22 cellular contexts compared by ENCODE assay signal in the genomic region with DNA sequence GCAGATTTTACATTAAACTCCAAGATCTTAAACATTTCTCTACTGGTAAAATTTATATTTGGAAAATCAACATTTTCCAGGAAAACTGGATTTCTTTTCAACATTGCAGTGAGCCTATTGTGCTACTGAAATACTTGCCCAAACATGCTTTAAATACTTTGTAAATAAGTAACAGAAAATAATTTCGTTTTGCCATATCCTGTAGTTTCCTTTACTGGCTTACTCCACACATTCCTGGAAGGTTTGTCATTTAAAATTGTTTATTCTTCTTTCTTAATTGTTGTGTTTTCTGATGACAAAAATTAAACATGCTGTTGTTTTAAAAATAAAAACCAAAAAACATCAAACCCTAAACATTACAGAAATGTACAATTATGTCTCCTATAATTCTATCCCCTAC. TPM values are rescaled to one million over a fixed set of nuclear protein-coding genes. Genes with fewer than 3 reads are reported as not detected.
DNase-seq lines count a peak whose midpoint lies in the region; ATAC-seq, FAIRE-seq and TF ChIP-seq lines count a peak whose summit lies in the region.
"Had no signal": no experiment of that assay in that cellular context is flagged by ENCODE, and none has a peak within 500 bp of the region (broad histone marks: within the 10 kb centered on the region; RNA-seq: fewer than 3 reads in every experiment).

No MANE protein-coding gene starts in this region.

- intact Hi-C loops in PC-3 (cut with micrococcal nuclease): loop anchor here (2.0 kb wide), 1 partner anchor 95 kb away; no protein-coding TSS in a partner anchor

- no peak overlapping the region for H3K27ac Mint-ChIP-seq in activated CD4-positive, alpha-beta T cell treated with anti-CD3 and anti-CD28 coated beads, Interleukin-2, amount 10 ng/mL, durations not matched to agents 7 days and 5 days

- DNase-seq in AG10803 (ENCODE audit: low read depth) (peak; percentile 75), PC-3 (peak; percentile 51), dedifferentiated amniotic fluid mesenchymal stem cell (ENCODE audit: extremely low spot score) (peak; percentile 49), NCI-H82 treated with DMSO at 0.1 percent for 48 hours (lab: John Stamatoyannopoulos, UW; ENCODE audit: unreplicated experiment) (no peak), NCI-H345 (lab: John Stamatoyannopoulos, UW) (no peak)
- no peak for DNase-seq in activated CD4-positive, alpha-beta T cell treated with anti-CD3 and anti-CD28 coated beads, Interleukin-2, amount 10 ng/mL, durations not matched to agents 7 days and 5 days
- DNase-seq: activated effector memory CD4-positive, alpha-beta T cell treated with Interleukin-2 at 50 U/mL for 16 hours; amniotic stem cell; Caco-2; colonic mucosa; erythroblast; GDM1; H7; hypothalamus; NCI-H2029; NCI-H524 treated with DMSO at 0.1 percent for 48 hours; stimulated activated CD4-positive, alpha-beta T cell treated with anti-CD3 and anti-CD28 coated beads, Interleukin-4, amount 100 ng/mL, for 24 hours; stimulated activated CD8-positive, alpha-beta memory T cell treated with anti-CD3 and anti-CD28 coated beads, Interleukin-4, amount 100 ng/mL, for 48 hours; WERI-Rb-1 had no signal

- H3K9me2 ChIP-seq in PC-3 (replicated peaks; ENCODE audit: low read length): no peaks in the 10 kb centered on the region

- H3F3A ChIP-seq in PC-3 (ENCODE audit: low read length, unreplicated experiment): no peaks in the 10 kb centered on the region

- ATAC-seq in PC-3 (peak; percentile 78), HG02759 (IDR thresholded peaks at IDR 0.05; ENCODE audit: unreplicated experiment) (no peak)
- ATAC-seq: sciatic nerve had no signal

- H4K20me1 ChIP-seq in PC-3 (ENCODE audit: low read length): no peaks in the 10 kb centered on the region

- H3K79me2 ChIP-seq in PC-3 (ENCODE audit: low read length): no peaks in the 10 kb centered on the region

- peak overlapping the region; percentile 10; the same call in 1 of the 2 replicates for H3K4me2 ChIP-seq in PC-3 (ENCODE audit: low read length)

- H3K27me3 Mint-ChIP-seq in activated CD4-positive, alpha-beta T cell treated with anti-CD3 and anti-CD28 coated beads, Interleukin-2, amount 10 ng/mL, durations not matched to agents 7 days and 5 days: no peaks in the 10 kb centered on the region

- no peaks in the 10 kb centered on the region for H3K9me3 ChIP-seq in PC-3 (ENCODE audit: low read length)
- H3K9me3 ChIP-seq: Caco-2, colonic mucosa had no signal

- POLR2A ChIA-PET in PC-3 (lab: Charles Lee; ENCODE audit: unreplicated experiment): no interaction called here
- POLR2A ChIA-PET in activated CD4-positive, alpha-beta T cell treated with anti-CD3 and anti-CD28 coated beads, Interleukin-2, amount 10 ng/mL, durations not matched to agents 7 days and 5 days (lab: Charles Lee): no interaction called here

- no peak overlapping the region for H3K4me3 Mint-ChIP-seq in activated CD4-positive, alpha-beta T cell treated with anti-CD3 and anti-CD28 coated beads, Interleukin-2, amount 10 ng/mL, durations not matched to agents 7 days and 5 days

- H3K4me1 Mint-ChIP-seq in activated CD4-positive, alpha-beta T cell treated with anti-CD3 and anti-CD28 coated beads, Interleukin-2, amount 10 ng/mL, durations not matched to agents 7 days and 5 days: no peaks in the 10 kb centered on the region

- CTCF ChIA-PET in PC-3 (lab: Charles Lee): no interaction called here
- CTCF ChIA-PET in activated CD4-positive, alpha-beta T cell treated with anti-CD3 and anti-CD28 coated beads, Interleukin-2, amount 10 ng/mL, durations not matched to agents 7 days and 5 days (lab: Charles Lee): no interaction called here

- H3K4me1 ChIP-seq in PC-3 (ENCODE audit: insufficient read depth, low read length): peaks cover 13% of the 10 kb centered on the region
- H3K4me1 ChIP-seq: Caco-2, colonic mucosa had no signal

- peaks cover 5% of the 10 kb centered on the region for H3K36me3 Mint-ChIP-seq in activated CD4-positive, alpha-beta T cell treated with anti-CD3 and anti-CD28 coated beads, Interleukin-2, amount 10 ng/mL, durations not matched to agents 7 days and 5 days (ENCODE audit: low read depth)

- H3K27me3 ChIP-seq in PC-3 (ENCODE audit: low read length): no peaks in the 10 kb centered on the region
- H3K27me3 ChIP-seq: colonic mucosa had no signal

- no peak overlapping the region for H3K9ac ChIP-seq in PC-3 (ENCODE audit: low read length)

- H3K36me3 ChIP-seq in PC-3 (ENCODE audit: low read depth, low read length): no peaks in the 10 kb centered on the region
- H3K36me3 ChIP-seq: colonic mucosa had no signal

- peak; percentile 94 for FAIRE-seq in islet of Langerhans (lab: Jason Lieb, UNC)

- TF ChIP-seq CTCF in AG10803 (conservative IDR thresholded peaks at IDR 0.05; ENCODE audit: low read length): no peak
- no peak for TF ChIP-seq CTCF in PC-3 (conservative IDR thresholded peaks at IDR 0.05; ENCODE audit: low read depth, low read length)

- no TSS peak for BruUV-seq in PC-3 (replicated peaks; lab: Mats Ljungman, UMichigan)

- H2AFZ ChIP-seq in PC-3 (ENCODE audit: low read length): no peak overlapping the region

- no peak overlapping the region for H3K4me3 ChIP-seq in AG10803 (ENCODE audit: low read length)
- H3K4me3 ChIP-seq in PC-3 (ENCODE audit: low read length): no peak overlapping the region
- H3K4me3 ChIP-seq: colonic mucosa had no signal

- no peaks in the 10 kb centered on the region for H3K9me3 Mint-ChIP-seq in activated CD4-positive, alpha-beta T cell treated with anti-CD3 and anti-CD28 coated beads, Interleukin-2, amount 10 ng/mL, durations not matched to agents 7 days and 5 days

- H3K27ac ChIP-seq in PC-3 (ENCODE audit: low read length): no peak overlapping the region; the same call in 1 of the 2 replicates
- H3K27ac ChIP-seq: colonic mucosa, WERI-Rb-1 had no signal

RNA-seq across cellular contexts. Expression of a gene that starts 22.0 kb away (rescaled TPM):
- 4.7 and 5.8 TPM in 2 replicates for total RNA-seq in PC-3 (2014; rRNA removed)
- total RNA-seq in activated CD4-positive, alpha-beta T cell treated with anti-CD3 and anti-CD28 coated beads, Interleukin-2, amount 10 ng/mL, durations not matched to agents 7 days and 5 days: 10 to 100 TPM; 11.8 to 13.0 TPM

RNA-seq across cellular contexts. Expression of a gene that starts 22.5 kb away (rescaled TPM):
- total RNA-seq in PC-3 (2014; rRNA removed): 66.6 and 78.7 TPM in 2 replicates
- 10 to 100 TPM; 37.8 to 38.0 TPM for total RNA-seq in activated CD4-positive, alpha-beta T cell treated with anti-CD3 and anti-CD28 coated beads, Interleukin-2, amount 10 ng/mL, durations not matched to agents 7 days and 5 days

RNA-seq across cellular contexts. Expression of a gene that starts 40.5 kb away (rescaled TPM):
- not detected in 2 replicates for total RNA-seq in PC-3 (2014; rRNA removed)
- under 1 TPM in 1 of 2 experiments, not detected in 1; 0.10 TPM for total RNA-seq in activated CD4-positive, alpha-beta T cell treated with anti-CD3 and anti-CD28 coated beads, Interleukin-2, amount 10 ng/mL, durations not matched to agents 7 days and 5 days
- total RNA-seq: Caco-2, H7 had no signal

Comparison
In these comparisons a context has a peak if more than half of its experiments do, and no peak if none do; other contexts are left out.
1. DNase-seq: peak in AG10803 (single experiment), PC-3 (single experiment) and dedifferentiated amniotic fluid mesenchymal stem cell (single experiment); none in activated CD4-positive, alpha-beta T cell treated with anti-CD3 and anti-CD28 coated beads, Interleukin-2, amount 10 ng/mL, durations not matched to agents 7 days and 5 days (single experiment), NCI-H82 treated with DMSO at 0.1 percent for 48 hours (single experiment) and NCI-H345 (single experiment).